ENCODE assay signal across 8 cellular contexts in genomic region chrX:1657367-1658082, GRCh38. TPM values are rescaled to one million over a fixed set of nuclear protein-coding genes. Genes with fewer than 3 reads are reported as not detected.
DNase-seq lines count a peak whose midpoint lies in the region; ATAC-seq and TF ChIP-seq lines count a peak whose summit lies in the region.

No MANE protein-coding gene starts in this region.

- no peak for TF ChIP-seq POLR2A in sigmoid colon (IDR thresholded peaks at IDR 0.05)

- H2AFZ ChIP-seq in GM23338: peak overlapping the region; percentile 88

- 0 out of 2 replicates have a peak, but pooled peaks cover 12% of the 10 kb centered on the region for H3K4me1 ChIP-seq in GM23338 (ENCODE audit: insufficient read depth)
- no peaks in the 10 kb centered on the region for H3K4me1 ChIP-seq in sigmoid colon

- no peaks in the 10 kb centered on the region for H3K79me2 ChIP-seq in GM23338 (replicated peaks; ENCODE audit: insufficient read depth)

- H3K4me2 ChIP-seq in GM23338: no peak overlapping the region

- peaks cover 14% of the 10 kb centered on the region for H3K9me3 Mint-ChIP-seq in GM23338
- H3K9me3 Mint-ChIP-seq in effector memory CD8-positive, alpha-beta T cell: no peaks in the 10 kb centered on the region

- H3K4me3 ChIP-seq in GM23338 (no peak overlapping the region), sigmoid colon (no peak overlapping the region)

- H3K4me1 Mint-ChIP-seq in GM23338: peaks cover 12% of the 10 kb centered on the region; the same call in 2 of the 3 replicates
- peaks cover 33 to 38% of the 10 kb centered on the region in 2 donors for H3K4me1 Mint-ChIP-seq in effector memory CD8-positive, alpha-beta T cell (ENCODE audit: low read depth in 2 of 2)

- WGBS in sigmoid colon, 2 donors: 12 to 26% methylated on average over 13 of the region's 13 CpGs

- peaks cover 3% of the 10 kb centered on the region for H3K27me3 Mint-ChIP-seq in GM23338 (ENCODE audit: insufficient read depth, low read depth, poor library complexity)
- no peaks in the 10 kb centered on the region for H3K27me3 Mint-ChIP-seq in effector memory CD8-positive, alpha-beta T cell

- intact Hi-C loops in sigmoid colon (cut with DNase I): no loop called here

- peak; percentile 40 for ATAC-seq in GM18498 (IDR thresholded peaks at IDR 0.05; ENCODE audit: unreplicated experiment)
- no peak for ATAC-seq in GM23338
- ATAC-seq in effector memory CD8-positive, alpha-beta T cell (replicated peaks): peak; percentile 56

- no peak for TF ChIP-seq EP300 in sigmoid colon (IDR thresholded peaks at IDR 0.05)

- H3K36me3 Mint-ChIP-seq in GM23338 (ENCODE audit: low read depth): peaks cover 14% of the 10 kb centered on the region
- H3K36me3 Mint-ChIP-seq in effector memory CD8-positive, alpha-beta T cell (ENCODE audit: insufficient read depth): peaks cover 34% of the 10 kb centered on the region

- 0 out of 4 replicates have a peak, but pooled peaks of 1 of the 2 experiments have one; percentile 17 for TF ChIP-seq CTCF in GM23338 (conservative IDR thresholded peaks at IDR 0.05; ENCODE audit: low read depth in 2 of 2)
- TF ChIP-seq CTCF in sigmoid colon (IDR thresholded peaks at IDR 0.05): no peak

- H3K27ac Mint-ChIP-seq in GM23338: no peak overlapping the region; the same call in 1 of the 2 replicates
- peak overlapping the region; percentile 95 for H3K27ac Mint-ChIP-seq in effector memory CD8-positive, alpha-beta T cell

- H3K27me3 ChIP-seq in GM23338 (ENCODE audit: insufficient read depth): no peaks in the 10 kb centered on the region
- H3K27me3 ChIP-seq in sigmoid colon: no peaks in the 10 kb centered on the region

- H4K20me1 ChIP-seq in GM23338 (replicated peaks; ENCODE audit: insufficient read depth): no peaks in the 10 kb centered on the region

- H3K27ac ChIP-seq in GM23338 (ENCODE audit: low read depth) (peak overlapping the region; percentile 42; the same call in 1 of the 2 replicates), sigmoid colon (no peak overlapping the region)

- no peaks in the 10 kb centered on the region for H3K9me2 ChIP-seq in GM23338 (ENCODE audit: insufficient read depth)

- H3K4me3 Mint-ChIP-seq in GM23338: no peak overlapping the region
- H3K4me3 Mint-ChIP-seq in effector memory CD8-positive, alpha-beta T cell: peak overlapping the region; percentile 89 to 90

- H3F3A ChIP-seq in GM23338 (replicated peaks; ENCODE audit: low read depth): no peaks in the 10 kb centered on the region; the same call in 1 of the 2 replicates

- H3K36me3 ChIP-seq in GM23338 (ENCODE audit: insufficient read depth) (no peaks in the 10 kb centered on the region), sigmoid colon (no peaks in the 10 kb centered on the region)

- no peaks in the 10 kb centered on the region for H3K9me3 ChIP-seq in sigmoid colon

- no peak for DNase-seq in GM23338 (ENCODE audit: low spot score)
- DNase-seq in NCI-H1092 treated with DMSO at 0.1 percent for 48 hours (lab: John Stamatoyannopoulos, UW): peak; percentile 92
- DNase-seq in activated CD4-positive, alpha-beta T cell treated with anti-CD3 and anti-CD28 coated beads for 1 hour: peak; percentile 42
- peak; percentile 64 to 77 (median 68) for DNase-seq in effector memory CD8-positive, alpha-beta T cell
- peak; percentile 34 for DNase-seq in pons (ENCODE audit: low spot score)
- no peak for DNase-seq in globus pallidus (ENCODE audit: low spot score)
- DNase-seq in sigmoid colon: no peak

TF ChIP-seq in GM23338, 12 proteins besides CTCF, POLR2A, EP300 and RAD21 (continues in another document):
- no peak for TF ChIP-seq ZNF462 (CRISPR knock-in tag; IDR thresholded peaks at IDR 0.05)
- no peak for TF ChIP-seq ZNF114 (CRISPR knock-in tag; IDR thresholded peaks at IDR 0.05)
- TF ChIP-seq CREB1 (CRISPR knock-in tag; IDR thresholded peaks at IDR 0.05; ENCODE audit: low read depth): no peak
- TF ChIP-seq STAT1 (IDR thresholded peaks at IDR 0.05; ENCODE audit: unreplicated experiment): no peak
- no peak for TF ChIP-seq ETS1 (IDR thresholded peaks at IDR 0.05)
- TF ChIP-seq EZH2phosphoT487 (IDR thresholded peaks at IDR 0.05; ENCODE audit: unreplicated experiment): no peak
- no peak for TF ChIP-seq NANOG (IDR thresholded peaks at IDR 0.05; ENCODE audit: borderline replicate concordance)
- TF ChIP-seq JUNB (IDR thresholded peaks at IDR 0.05; ENCODE audit: unreplicated experiment): no peak
- no peak for TF ChIP-seq ZNF331 (CRISPR knock-in tag; IDR thresholded peaks at IDR 0.05; ENCODE audit: low read depth)
- TF ChIP-seq POLR2AphosphoS5 (IDR thresholded peaks at IDR 0.05; ENCODE audit: low read depth): no peak

RNA-seq across cellular contexts. Expression of gene ASMT, which starts 42.7 kb away (rescaled TPM):
- 2.4 TPM in 1 of 2 replicates, not detected in the other for total RNA-seq in GM23338 (2014; rRNA removed; shearing (Covaris generic))
- polyA plus RNA-seq in GM23338 (2016; fragmentation: Nextera tagmentation; extraction: Ambion mirVana): 0.53 and 1.0 TPM in 2 replicates
- not detected for total RNA-seq in sigmoid colon
- polyA plus RNA-seq in sigmoid colon: under 1 TPM in 1 of 3 donors, not detected in 2; 0.22 TPM

Comparison
In these comparisons a context has a peak if more than half of its experiments do, and no peak if none do; other contexts are left out.
1. DNase-seq: peak in NCI-H1092 treated with DMSO at 0.1 percent for 48 hours (single experiment), activated CD4-positive, alpha-beta T cell treated with anti-CD3 and anti-CD28 coated beads for 1 hour (single experiment), effector memory CD8-positive, alpha-beta T cell (3 of 3) and pons (single experiment); none in GM23338 (single experiment), globus pallidus (single experiment) and sigmoid colon (single experiment).